Comparison of ENCODE assay signal across 9 cellular contexts in genomic region chr7:31134246-31135188, GRCh38.
DNase-seq lines count a peak whose midpoint lies in the region; ATAC-seq, FAIRE-seq and TF ChIP-seq lines count a peak whose summit lies in the region.
"Had no signal": no experiment of that assay in that cellular context is flagged by ENCODE, and none has a peak within 500 bp of the region (broad histone marks: within the 10 kb centered on the region; RNA-seq: fewer than 3 reads in every experiment).

No MANE protein-coding gene starts in this region.

- no peaks in the 10 kb centered on the region for H3K27me3 Mint-ChIP-seq in activated naive CD4-positive, alpha-beta T cell treated with anti-CD3 and anti-CD28 coated beads for 36 hours (ENCODE audit: low read depth)
- peaks cover 6% of the 10 kb centered on the region for H3K27me3 Mint-ChIP-seq in progenitor cell of endocrine pancreas

- H3K9me3 ChIP-seq in Peyer's patch (no peaks in the 10 kb centered on the region), heart left ventricle (no peaks in the 10 kb centered on the region)

- no peaks in the 10 kb centered on the region for H3K27me3 ChIP-seq in KMS-11 (ENCODE audit: insufficient read depth, low read depth)
- H3K27me3 ChIP-seq in Peyer's patch, result no peaks in the 10 kb centered on the region
- peaks cover 0 to 5% (median 0%) of the 10 kb centered on the region in 9 donors for H3K27me3 ChIP-seq in heart left ventricle

- intact Hi-C loops in activated naive CD4-positive, alpha-beta T cell treated with anti-CD3 and anti-CD28 coated beads for 36 hours (cut with micrococcal nuclease), result loop anchor here (1.0 to 5.0 kb wide), 4 partner anchors 308 to 602 kb away; no protein-coding TSS in a partner anchor
- intact Hi-C loops in heart left ventricle (cut with DNase I), result loop anchor here (1.0 to 10.0 kb wide), 10 partner anchors 300 to 603 kb away; no protein-coding TSS in a partner anchor

- H2AFZ ChIP-seq in KMS-11 (ENCODE audit: low read depth), result peak overlapping the region; percentile 48; the same call in 1 of the 2 replicates

- no peaks in the 10 kb centered on the region for H3K36me3 Mint-ChIP-seq in activated naive CD4-positive, alpha-beta T cell treated with anti-CD3 and anti-CD28 coated beads for 36 hours (ENCODE audit: low read depth)
- no peaks in the 10 kb centered on the region for H3K36me3 Mint-ChIP-seq in progenitor cell of endocrine pancreas (ENCODE audit: insufficient read depth)

- FAIRE-seq in G401.6 (lab: Jason Lieb, UNC), result peak; percentile 81

- H3K79me2 ChIP-seq in KMS-11 (ENCODE audit: insufficient read depth, low read depth), result no peaks in the 10 kb centered on the region

- no peak overlapping the region for H3K27ac ChIP-seq in KMS-11
- no peak overlapping the region for H3K27ac ChIP-seq in Peyer's patch
- H3K27ac ChIP-seq in heart left ventricle, result peak overlapping the region in 3 of 12 donors; percentile 5 to 22 (median 7)
- H3K27ac ChIP-seq: epithelial cell of prostate had no signal

- H3K9ac ChIP-seq in KMS-11, result no peak overlapping the region

- no peaks in the 10 kb centered on the region for H3K4me1 ChIP-seq in KMS-11 (ENCODE audit: low read depth, poor library complexity, severe bottlenecking)
- no peaks in the 10 kb centered on the region for H3K4me1 ChIP-seq in Peyer's patch
- H3K4me1 ChIP-seq in heart left ventricle, result peaks cover 0 to 5% (median 0%) of the 10 kb centered on the region in 12 donors

- no peaks in the 10 kb centered on the region for H4K20me1 ChIP-seq in KMS-11 (ENCODE audit: insufficient read depth)

- H3K4me3 ChIP-seq in KMS-11 (IDR thresholded peaks at IDR 0.05; ENCODE audit: insufficient read depth, low read depth, low read length) (no peak overlapping the region), Peyer's patch (no peak overlapping the region), heart left ventricle (no peak overlapping the region)

- peak; percentile 88 for ATAC-seq in GM21786 (IDR thresholded peaks at IDR 0.05; ENCODE audit: unreplicated experiment)
- peak; percentile 89 to 97 (median 93) for ATAC-seq in heart left ventricle
- ATAC-seq in GM19397 (IDR thresholded peaks at IDR 0.05; ENCODE audit: unreplicated experiment), result no peak

- H3K4me3 Mint-ChIP-seq in activated naive CD4-positive, alpha-beta T cell treated with anti-CD3 and anti-CD28 coated beads for 36 hours, result no peak overlapping the region
- peak overlapping the region; percentile 16 for H3K4me3 Mint-ChIP-seq in progenitor cell of endocrine pancreas (ENCODE audit: low read depth)

- WGBS in heart left ventricle, 4 donors, result 40 to 47% (median 46%) methylated on average over 31 of the region's 31 CpGs

- H3K9me3 Mint-ChIP-seq in activated naive CD4-positive, alpha-beta T cell treated with anti-CD3 and anti-CD28 coated beads for 36 hours, result no peaks in the 10 kb centered on the region
- H3K9me3 Mint-ChIP-seq in progenitor cell of endocrine pancreas (ENCODE audit: low read depth), result no peaks in the 10 kb centered on the region

- DNase-seq in Peyer's patch (peak; percentile 30 to 78 (median 57)), heart left ventricle (peak; percentile 64 to 80 (median 70)), progenitor cell of endocrine pancreas (ENCODE audit: low spot score, unreplicated experiment) (peak; percentile 71)
- peak; percentile 68 for DNase-seq in activated naive CD4-positive, alpha-beta T cell treated with anti-CD3 and anti-CD28 coated beads for 36 hours

- no peak overlapping the region for H3K27ac Mint-ChIP-seq in activated naive CD4-positive, alpha-beta T cell treated with anti-CD3 and anti-CD28 coated beads for 36 hours
- peak overlapping the region; percentile 8 for H3K27ac Mint-ChIP-seq in progenitor cell of endocrine pancreas

- TF ChIP-seq POLR2A in Peyer's patch (IDR thresholded peaks at IDR 0.05), result no peak
- no peak for TF ChIP-seq POLR2A in heart left ventricle (IDR thresholded peaks at IDR 0.05)

- H3K4me1 Mint-ChIP-seq in activated naive CD4-positive, alpha-beta T cell treated with anti-CD3 and anti-CD28 coated beads for 36 hours (ENCODE audit: low read depth), result peaks cover 1% of the 10 kb centered on the region
- peaks cover 2% of the 10 kb centered on the region for H3K4me1 Mint-ChIP-seq in progenitor cell of endocrine pancreas (ENCODE audit: low read depth)

- no peaks in the 10 kb centered on the region for H3K36me3 ChIP-seq in KMS-11 (ENCODE audit: insufficient read depth)
- H3K36me3 ChIP-seq in Peyer's patch, result no peaks in the 10 kb centered on the region
- H3K36me3 ChIP-seq in heart left ventricle, result no peaks in the 10 kb centered on the region

- CTCF ChIA-PET in activated naive CD4-positive, alpha-beta T cell treated with anti-CD3 and anti-CD28 coated beads for 36 hours (lab: Charles Lee), result interaction anchor here (0.6 to 4.9 kb wide), 24 partner anchors 8 to 1345 kb away, joined by 3 to 61 read pairs (median 4); no protein-coding TSS in a partner anchor

- 0 out of 2 replicates have a peak overlapping the region, but pooled peaks have one; percentile 15 for H3K4me2 ChIP-seq in KMS-11

- TF ChIP-seq CTCF in KMS-11 (conservative IDR thresholded peaks at IDR 0.05; ENCODE audit: low read depth, low read length) (peak; percentile 85), Peyer's patch (IDR thresholded peaks at IDR 0.05) (peak in 5 of 6 experiments; percentile 20 to 71 (median 63)), heart left ventricle (IDR thresholded peaks at IDR 0.05) (peak; percentile 66 to 83 (median 76)), progenitor cell of endocrine pancreas (IDR thresholded peaks at IDR 0.05; ENCODE audit: unreplicated experiment) (peak; percentile 75)
